ENCODE assay signal across 18 cellular contexts in the genomic region with DNA sequence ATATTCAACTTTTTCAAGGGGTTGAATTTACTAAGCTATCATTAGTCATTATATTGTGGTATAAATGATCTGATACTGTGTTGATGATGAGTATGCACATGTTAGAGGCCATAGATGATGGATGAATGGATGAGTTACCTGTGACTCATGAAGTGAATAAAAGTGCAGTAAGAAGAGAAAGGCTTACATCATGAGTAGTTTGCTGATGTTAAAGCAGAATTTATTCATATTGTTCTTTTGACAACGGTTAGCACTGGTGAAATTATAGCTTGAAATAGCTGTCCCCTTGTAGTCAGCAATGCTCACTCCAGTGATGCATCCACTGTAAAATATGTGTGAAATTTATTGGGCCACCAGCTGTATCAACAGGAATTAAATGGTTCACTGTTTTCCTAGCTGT.
DNase-seq lines count a peak whose midpoint lies in the region; ATAC-seq and TF ChIP-seq lines count a peak whose summit lies in the region.
"Had no signal": no experiment of that assay in that cellular context is flagged by ENCODE, and none has a peak within 500 bp of the region (broad histone marks: within the 10 kb centered on the region; RNA-seq: fewer than 3 reads in every experiment).

No MANE protein-coding gene starts in this region.

- H3K36me3 ChIP-seq in kidney epithelial cell (ENCODE audit: control insufficient read depth, insufficient read depth, low read length): no peaks in the 10 kb centered on the region
- H3K36me3 ChIP-seq: BE2C, brain microvascular endothelial cell, stomach had no signal

- H3K27me3 ChIP-seq in kidney epithelial cell (ENCODE audit: control insufficient read depth, insufficient read depth, low read length): no peaks in the 10 kb centered on the region
- H3K27me3 ChIP-seq: BE2C, brain microvascular endothelial cell, dorsolateral prefrontal cortex, stomach had no signal

- peak; percentile 19 for DNase-seq in AG08396 (ENCODE audit: low spot score)
- peak; percentile 51 for DNase-seq in HS-27A (ENCODE audit: low read depth)
- peak; percentile 2 for DNase-seq in amniotic epithelial cell (ENCODE audit: low read depth)
- DNase-seq in kidney epithelial cell (ENCODE audit: low read depth): peak; percentile 28
- DNase-seq in DMS114 treated with DMSO at 0.1 percent for 48 hours (lab: John Stamatoyannopoulos, UW; ENCODE audit: unreplicated experiment): no peak
- no peak for DNase-seq in NCI-H524 (lab: John Stamatoyannopoulos, UW)
- no peak for DNase-seq in Right ventricle myocardium superior
- DNase-seq: activated gamma-delta T cell treated with Interleukin-2 at 50 U/mL for 16 hours, BE2C, brain microvascular endothelial cell, DMS79, dorsolateral prefrontal cortex, NCI-H2171, occipital lobe, stomach had no signal

- intact Hi-C loops in Right ventricle myocardium superior (cut with DNase I): no loop called here

- no peak for ATAC-seq in Right ventricle myocardium superior (ENCODE audit: poor library complexity)
- no peak for ATAC-seq in HG03342 (IDR thresholded peaks at IDR 0.05; ENCODE audit: unreplicated experiment)
- ATAC-seq: GM12878 had no signal

- no peak overlapping the region for H3K4me3 ChIP-seq in kidney epithelial cell (ENCODE audit: low read depth, low read length)
- H3K4me3 ChIP-seq: dorsolateral prefrontal cortex, GM12878, SK-N-MC, stomach had no signal

- no peak for TF ChIP-seq CTCF in kidney epithelial cell (IDR thresholded peaks at IDR 0.05; ENCODE audit: insufficient read depth, low read length, poor library complexity, severe bottlenecking)

Comparison
In these comparisons a context has a peak if more than half of its experiments do, and no peak if none do; other contexts are left out.
1. DNase-seq: peak in AG08396 (single experiment), HS-27A (single experiment), amniotic epithelial cell (single experiment) and kidney epithelial cell (single experiment); none in DMS114 treated with DMSO at 0.1 percent for 48 hours (single experiment), NCI-H524 (0 of 2) and Right ventricle myocardium superior (single experiment).